33 cellular contexts compared by ENCODE assay signal in genomic region chr12:107557589-107558100, GRCh38.
"Had no signal": no experiment of that assay in that cellular context is flagged by ENCODE, and none has a peak within 500 bp of the region (broad histone marks: within the 10 kb centered on the region; RNA-seq: fewer than 3 reads in every experiment).

No MANE protein-coding gene starts in this region.

- H3K36me3 Mint-ChIP-seq: activated naive CD4-positive, alpha-beta T cell treated with anti-CD3 and anti-CD28 coated beads, Interleukin-2, amount 50 U/mL, for 72 hours had no signal

- H3K9me3 ChIP-seq: adrenal gland, body of pancreas, breast epithelium, MG63, Peyer's patch had no signal

- H3K27me3 Mint-ChIP-seq: activated CD4-positive, alpha-beta T cell treated with anti-CD3 and anti-CD28 coated beads, Interleukin-2, amount 10 ng/mL, durations not matched to agents 24 days and 14 days; T-cell had no signal

- H3K9me3 Mint-ChIP-seq: activated CD4-positive, alpha-beta T cell treated with anti-CD3 and anti-CD28 coated beads, Interleukin-2, amount 10 ng/mL, durations not matched to agents 24 days and 14 days; activated naive CD4-positive, alpha-beta T cell treated with anti-CD3 and anti-CD28 coated beads, Interleukin-2, amount 50 U/mL, for 72 hours; T-cell had no signal

- H3K27me3 ChIP-seq: adrenal gland, body of pancreas, breast epithelium, MG63, Peyer's patch had no signal

- H3K4me3 ChIP-seq: adrenal gland, body of pancreas, breast epithelium, MG63, Peyer's patch had no signal

- H3K27ac ChIP-seq: adrenal gland, body of pancreas, breast epithelium, Peyer's patch, VCaP had no signal

- DNase-seq: activated CD4-positive, alpha-beta T cell treated with anti-CD3 and anti-CD28 coated beads, Interleukin-2, amount 10 ng/mL, durations not matched to agents 24 days and 14 days; activated CD4-positive, alpha-beta T cell treated with anti-CD3 and anti-CD28 coated beads, Interleukin-2, amount 50 U/mL, for 48 hours; activated CD4-positive, CD25-positive, alpha-beta regulatory T cell; activated CD8-positive, alpha-beta memory T cell treated with anti-CD3 and anti-CD28 coated beads, Interleukin-2, amount 50 U/mL, for 4 hours; activated CD8-positive, alpha-beta T cell treated with anti-CD3 and anti-CD28 coated beads, Interleukin-2, amount 10 ng/mL, durations not matched to agents 7 days and 5 days; activated effector memory CD4-positive, alpha-beta T cell treated with anti-CD3 and anti-CD28 coated beads, Interleukin-2, amount 50 U/mL, for 16 hours; activated naive CD4-positive, alpha-beta T cell; activated T-cell treated with anti-CD3 and anti-CD28 coated beads, Interleukin-2, amount 50 U/mL, for 48 hours; adrenal gland; body of pancreas; Kasumi-1; KG1; MG63; NCI-H1048; NCI-H1436; NCI-H1694; NCI-H2107; NCI-H2171; NCI-H510A; NCI-H526; NCI-H748 treated with DMSO at 0.1 percent for 48 hours; NK-92 treated with Interleukin-12 subunit alpha and Interleukin-12 subunit beta, amount 100 ng/mL, for 24 hours; PC-3; Peyer's patch; RPMI8226; SIG-M5; T-cell; T-helper 2 cell; T-helper 9 cell had no signal

- H3K4me1 ChIP-seq: adrenal gland, body of pancreas, breast epithelium, Peyer's patch had no signal

- H3K4me3 Mint-ChIP-seq: activated CD4-positive, alpha-beta T cell treated with anti-CD3 and anti-CD28 coated beads, Interleukin-2, amount 10 ng/mL, durations not matched to agents 24 days and 14 days; activated CD8-positive, alpha-beta T cell treated with anti-CD3 and anti-CD28 coated beads, Interleukin-2, amount 10 ng/mL, durations not matched to agents 7 days and 5 days had no signal

- H3K27ac Mint-ChIP-seq: activated CD4-positive, alpha-beta T cell treated with anti-CD3 and anti-CD28 coated beads, Interleukin-2, amount 10 ng/mL, durations not matched to agents 24 days and 14 days; activated CD8-positive, alpha-beta T cell treated with anti-CD3 and anti-CD28 coated beads, Interleukin-2, amount 10 ng/mL, durations not matched to agents 7 days and 5 days; activated naive CD4-positive, alpha-beta T cell treated with anti-CD3 and anti-CD28 coated beads, Interleukin-2, amount 50 U/mL, for 72 hours; T-cell had no signal

- ATAC-seq: activated CD8-positive, alpha-beta T cell treated with anti-CD3 and anti-CD28 coated beads, Interleukin-2, amount 10 ng/mL, durations not matched to agents 7 days and 5 days; activated naive CD4-positive, alpha-beta T cell treated with anti-CD3 and anti-CD28 coated beads, Interleukin-2, amount 50 U/mL, for 72 hours; body of pancreas; PC-3; SK-N-SH treated with all-trans-retinoic acid at 6 μM for 48 hours; T-cell had no signal

- H3K36me3 ChIP-seq: adrenal gland, breast epithelium, MG63, Peyer's patch had no signal
